ENCODE assay signal across 2 cellular contexts in genomic region chr12:51773145-51773869, GRCh38.
TF ChIP-seq lines count a peak whose summit lies in the region.

No MANE protein-coding gene starts in this region.

TF ChIP-seq in IMR-90, 13 proteins besides CTCF, POLR2A, EP300 and RAD21 (continued from another document):
- TF ChIP-seq USF2 (IDR thresholded peaks at IDR 0.05; ENCODE audit: low read depth, low read length) (no peak), MAZ (IDR thresholded peaks at IDR 0.05; ENCODE audit: borderline replicate concordance, low read depth, low read length) (no peak), FOS (IDR thresholded peaks at IDR 0.05; ENCODE audit: low read depth, low read length) (0 out of 2 replicates have a peak, but pooled peaks have one; percentile 24), BHLHE40 (IDR thresholded peaks at IDR 0.05; ENCODE audit: low read depth, low read length) (no peak), SMC3 (IDR thresholded peaks at IDR 0.05; ENCODE audit: low read depth, low read length) (no peak), RFX5 (IDR thresholded peaks at IDR 0.05; ENCODE audit: low read depth, low read length) (no peak), RCOR1 (IDR thresholded peaks at IDR 0.05; ENCODE audit: insufficient replicate concordance, low read length) (no peak), CHD1 (IDR thresholded peaks at IDR 0.05; ENCODE audit: low read depth, low read length) (no peak), ELK1 (IDR thresholded peaks at IDR 0.05; ENCODE audit: borderline replicate concordance, low read depth, low read length) (no peak)

TF ChIP-seq in HepG2, 621 proteins besides CTCF, POLR2A, EP300 and RAD21 (continued from another document):
- no peak for TF ChIP-seq ZNF407 (CRISPR knock-in tag; IDR thresholded peaks at IDR 0.05; ENCODE audit: not compliant biosample characterization)
- TF ChIP-seq ZBTB33 (CRISPR knock-in tag; IDR thresholded peaks at IDR 0.05), result no peak
- no peak for TF ChIP-seq EHMT2 (IDR thresholded peaks at IDR 0.05; ENCODE audit: borderline replicate concordance, low read depth, low read length)
TF ChIP-seq in HepG2: peak in this region for 2.
